1 cellular context compared by ENCODE assay signal in genomic region chr5:10635861-10636350, GRCh38.
TF ChIP-seq lines count a peak whose summit lies in the region.

No MANE protein-coding gene starts in this region.

TF ChIP-seq in GM12878, 131 proteins besides CTCF, POLR2A, EP300 and RAD21 (continued from another document):
- TF ChIP-seq PRDM15 (CRISPR knock-in tag; IDR thresholded peaks at IDR 0.05) (no peak), EZH2 (IDR thresholded peaks at IDR 0.05; ENCODE audit: borderline replicate concordance, control insufficient read depth, low read depth, low read length) (no peak), ZBTB4 (CRISPR knock-in tag; IDR thresholded peaks at IDR 0.05) (no peak), TCF7 (IDR thresholded peaks at IDR 0.05; ENCODE audit: borderline replicate concordance) (no peak), BCL11A (IDR thresholded peaks at IDR 0.05; ENCODE audit: low read depth, low read length) (peak; percentile 55; the same call in 1 of the 2 replicates), MYB (IDR thresholded peaks at IDR 0.05; ENCODE audit: borderline replicate concordance, low read depth, low read length) (no peak), EED (IDR thresholded peaks at IDR 0.05; ENCODE audit: low read depth) (peak; percentile 91), TCF3 (IDR thresholded peaks at IDR 0.05; ENCODE audit: borderline replicate concordance, insufficient read depth, low read depth, low read length) (peak; percentile 67; the same call in 1 of the 2 replicates), DPF2 (IDR thresholded peaks at IDR 0.05) (no peak), CREM (IDR thresholded peaks at IDR 0.05; ENCODE audit: low read depth) (peak; percentile 76; the same call in 1 of the 2 replicates), MEF2B (IDR thresholded peaks at IDR 0.05; ENCODE audit: partially characterized antibody, poor library complexity, severe bottlenecking) (no peak), KDM1A (IDR thresholded peaks at IDR 0.05; ENCODE audit: borderline replicate concordance) (no peak), SREBF2 (IDR thresholded peaks at IDR 0.05; ENCODE audit: low read length) (no peak), SMARCA5 (IDR thresholded peaks at IDR 0.05) (no peak), ZNF24 (IDR thresholded peaks at IDR 0.05) (no peak), RELB (IDR thresholded peaks at IDR 0.05; ENCODE audit: low read depth) (no peak; the same call in 1 of the 2 replicates), HCFC1 (IDR thresholded peaks at IDR 0.05; ENCODE audit: low read length) (no peak), MYC (IDR thresholded peaks at IDR 0.05; ENCODE audit: insufficient read depth, insufficient read length, insufficient replicate concordance, low read length, severe bottlenecking) (no peak), MLLT1 (IDR thresholded peaks at IDR 0.05) (no peak), FOXK2 (IDR thresholded peaks at IDR 0.05) (no peak), JUND (IDR thresholded peaks at IDR 0.05; ENCODE audit: low read depth, low read length) (no peak), YBX1 (IDR thresholded peaks at IDR 0.05) (no peak), RB1 (IDR thresholded peaks at IDR 0.05; ENCODE audit: borderline replicate concordance) (no peak), NBN (IDR thresholded peaks at IDR 0.05) (0 out of 2 replicates have a peak, but pooled peaks have one; percentile 12), MEF2A (IDR thresholded peaks at IDR 0.05; ENCODE audit: insufficient read depth, low read depth, low read length) (0 out of 2 replicates have a peak, but pooled peaks have one; percentile 34), IKZF1 (conservative IDR thresholded peaks at IDR 0.05) (peak; percentile 39), ZBTB11 (CRISPR knock-in tag; IDR thresholded peaks at IDR 0.05) (no peak), ATF7 (IDR thresholded peaks at IDR 0.05; ENCODE audit: low read depth) (peak; percentile 26; the same call in 1 of the 2 replicates), SREBF1 (IDR thresholded peaks at IDR 0.05; ENCODE audit: low read length) (no peak), SPI1 (IDR thresholded peaks at IDR 0.05; ENCODE audit: borderline replicate concordance, insufficient read depth, low read depth, low read length) (no peak), BHLHE40 (IDR thresholded peaks at IDR 0.05; ENCODE audit: borderline replicate concordance in 1 of 2, low read depth in 2 of 2, low read length in 1 of 2) (no peak), RELA (IDR thresholded peaks at IDR 0.05; ENCODE audit: borderline replicate concordance, partially characterized antibody) (peak; percentile 85), TARDBP (IDR thresholded peaks at IDR 0.05; ENCODE audit: borderline replicate concordance) (no peak), LARP7 (IDR thresholded peaks at IDR 0.05) (no peak), BMI1 (IDR thresholded peaks at IDR 0.05; ENCODE audit: borderline replicate concordance) (no peak), MAX (IDR thresholded peaks at IDR 0.05; ENCODE audit: low read depth, low read length) (no peak; the same call in 1 of the 2 replicates), JUNB (IDR thresholded peaks at IDR 0.05) (peak; percentile 72), HSF1 (IDR thresholded peaks at IDR 0.05; ENCODE audit: low read depth, low read length) (no peak)
